ENCODE assay signal across 26 cellular contexts in the genomic region with DNA sequence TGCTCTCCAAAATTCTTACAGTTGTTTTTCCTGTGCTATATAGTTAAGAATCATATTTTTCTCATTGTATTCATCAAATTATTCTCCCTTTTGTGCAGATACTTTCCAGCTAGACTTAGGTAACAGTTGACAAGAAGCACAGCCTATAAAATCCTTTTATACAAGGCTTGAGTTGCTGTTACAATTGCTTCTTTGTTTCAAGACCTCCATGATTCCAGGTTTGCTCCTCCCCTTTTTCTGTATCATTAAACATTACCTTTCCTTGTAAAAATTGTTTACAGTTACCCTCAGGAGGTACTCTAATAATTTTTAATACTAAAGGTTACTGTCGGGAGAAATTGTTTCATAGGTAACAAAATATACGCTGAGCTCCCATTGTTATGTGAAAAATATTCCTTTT.
"Had no signal": no experiment of that assay in that cellular context is flagged by ENCODE, and none has a peak within 500 bp of the region (broad histone marks: within the 10 kb centered on the region; RNA-seq: fewer than 3 reads in every experiment).

No MANE protein-coding gene starts in this region.

- H3K36me3 ChIP-seq: neural progenitor cell, ovary, right lobe of liver, sigmoid colon, stomach, thoracic aorta, thyroid gland, tibial nerve, upper lobe of left lung, vagina had no signal

- FAIRE-seq: urothelium cell line had no signal

- DNase-seq: natural killer cell; occipital lobe; ovary; posterior cingulate gyrus; psoas muscle; right cardiac atrium; right lobe of liver; sigmoid colon; small intestine; stimulated activated CD4-positive, alpha-beta T cell treated with anti-CD3 and anti-CD28 coated beads, Interleukin-15, amount 100 ng/mL, for 24 hours; stimulated activated CD4-positive, alpha-beta T cell treated with anti-CD3 and anti-CD28 coated beads, Interleukin-2, amount 100 ng/mL, for 24 hours; stimulated activated CD4-positive, alpha-beta T cell treated with anti-CD3 and anti-CD28 coated beads, Interleukin-2, amount 100 ng/mL, for 48 hours; stimulated activated CD4-positive, alpha-beta T cell treated with anti-CD3 and anti-CD28 coated beads, Interleukin-4, amount 100 ng/mL, for 24 hours; stimulated activated naive B cell treated with anti-CD40 and anti-IgM and Interleukin-4, amounts not matched to agents 10 μg/mL and 1 μg/mL and 100 μg/mL, for 72 hours; stimulated activated naive CD4-positive, alpha-beta T cell treated with Interleukin-2 at 50 U/mL for 16 hours; stomach; thyroid gland; trophoblast cell; upper lobe of left lung had no signal

- H3K4me1 ChIP-seq: neural progenitor cell, parathyroid adenoma, psoas muscle, right lobe of liver, sigmoid colon, stomach, thyroid gland, tibial nerve, upper lobe of left lung, vagina had no signal

- H3K79me2 ChIP-seq: parathyroid adenoma had no signal

- H3K27ac ChIP-seq: neural progenitor cell, ovary, parathyroid adenoma, psoas muscle, right lobe of liver, sigmoid colon, stomach, thoracic aorta, thyroid gland, tibial nerve, upper lobe of left lung, vagina had no signal

- H3K9ac ChIP-seq: neural progenitor cell, parathyroid adenoma had no signal

- H2AFZ ChIP-seq: neural progenitor cell, parathyroid adenoma had no signal

- H3K9me3 ChIP-seq: ovary, psoas muscle, right lobe of liver, sigmoid colon, stomach, thoracic aorta, thyroid gland, tibial nerve, upper lobe of left lung, vagina had no signal

- H3K4me2 ChIP-seq: neural progenitor cell had no signal

- H3K27me3 ChIP-seq: neural progenitor cell, ovary, right lobe of liver, sigmoid colon, stomach, thyroid gland, tibial nerve, upper lobe of left lung, vagina had no signal

- ATAC-seq: natural killer cell; psoas muscle; right cardiac atrium; right lobe of liver; stimulated activated effector memory CD8-positive, alpha-beta T cell treated with anti-CD3 and anti-CD28 coated beads, Interleukin-12 subunit alpha, Interleukin-12 subunit beta, amount 100 ng/mL, for 72 hours; stimulated activated naive B cell treated with anti-CD40 and anti-IgM and Interleukin-4, amounts not matched to agents 10 μg/mL and 1 μg/mL and 100 μg/mL, for 72 hours had no signal

- H3K4me3 ChIP-seq: neural progenitor cell, ovary, psoas muscle, right lobe of liver, sigmoid colon, stomach, thoracic aorta, thyroid gland, tibial nerve, upper lobe of left lung, vagina had no signal
